ENCODE assay signal across 8 cellular contexts in genomic region chr10:97355571-97355975, GRCh38. TPM values are rescaled to one million over a fixed set of nuclear protein-coding genes. Genes with fewer than 3 reads are reported as not detected.
DNase-seq lines count a peak whose midpoint lies in the region; ATAC-seq and TF ChIP-seq lines count a peak whose summit lies in the region.

No MANE protein-coding gene starts in this region.

- no peak overlapping the region for H3K27ac ChIP-seq in DOHH2 (ENCODE audit: low read depth, low read length)
- H3K27ac ChIP-seq in PC-3 (ENCODE audit: low read length) = no peak overlapping the region

- H3K4me2 ChIP-seq in DOHH2 (ENCODE audit: low read length) = no peak overlapping the region
- H3K4me2 ChIP-seq in PC-3 (ENCODE audit: low read length) = no peak overlapping the region

- H2AFZ ChIP-seq in PC-3 (ENCODE audit: low read length) = no peak overlapping the region

- H3K36me3 ChIP-seq in DOHH2 (ENCODE audit: control insufficient read depth, low read length) (peaks cover 50% of the 10 kb centered on the region), PC-3 (ENCODE audit: low read depth, low read length) (peaks cover 21% of the 10 kb centered on the region)

- H3K27me3 ChIP-seq in DOHH2 (ENCODE audit: control insufficient read depth, low read length) (no peaks in the 10 kb centered on the region), PC-3 (ENCODE audit: low read length) (no peaks in the 10 kb centered on the region)

- ATAC-seq in PC-3 = peak; percentile 13; the same call in 1 of the 2 replicates

- CTCF ChIA-PET in PC-3 (lab: Charles Lee) = no interaction called here

- H3F3A ChIP-seq in DOHH2 (ENCODE audit: control insufficient read depth, insufficient read depth) (no peaks in the 10 kb centered on the region), PC-3 (ENCODE audit: low read length, unreplicated experiment) (no peaks in the 10 kb centered on the region)

- no peaks in the 10 kb centered on the region for H3K9me2 ChIP-seq in DOHH2 (replicated peaks; ENCODE audit: control insufficient read depth, low read length)
- H3K9me2 ChIP-seq in PC-3 (replicated peaks; ENCODE audit: low read length) = no peaks in the 10 kb centered on the region

- H4K20me1 ChIP-seq in DOHH2 (ENCODE audit: control insufficient read depth, insufficient read depth, low read depth, low read length) (no peaks in the 10 kb centered on the region), PC-3 (ENCODE audit: low read length) (no peaks in the 10 kb centered on the region)

- H3K9me3 ChIP-seq in DOHH2 (ENCODE audit: control insufficient read depth, insufficient read depth, low read length) (no peaks in the 10 kb centered on the region), PC-3 (ENCODE audit: low read length) (no peaks in the 10 kb centered on the region)

- H3K4me1 ChIP-seq in DOHH2 (ENCODE audit: control insufficient read depth, low read length) (no peaks in the 10 kb centered on the region), PC-3 (ENCODE audit: insufficient read depth, low read length) (no peaks in the 10 kb centered on the region)

- no TSS peak for BruUV-seq in PC-3 (replicated peaks; lab: Mats Ljungman, UMichigan)

- no peaks in the 10 kb centered on the region for H3K79me2 ChIP-seq in DOHH2 (ENCODE audit: control insufficient read depth, low read length)
- H3K79me2 ChIP-seq in PC-3 (ENCODE audit: low read length) = no peaks in the 10 kb centered on the region

- POLR2A ChIA-PET in PC-3 (lab: Charles Lee; ENCODE audit: unreplicated experiment) = no interaction called here

- peak; percentile 29 for TF ChIP-seq CTCF in DOHH2 (IDR thresholded peaks at IDR 0.05; ENCODE audit: low read depth, low read length, poor library complexity, severe bottlenecking)
- peak; percentile 46 for TF ChIP-seq CTCF in PC-3 (conservative IDR thresholded peaks at IDR 0.05; ENCODE audit: low read depth, low read length)
- TF ChIP-seq CTCF in fibroblast of mammary gland (conservative IDR thresholded peaks at IDR 0.05; ENCODE audit: control insufficient read depth, insufficient read depth, low read depth, low read length) = peak; percentile 28

- intact Hi-C loops in PC-3 (cut with micrococcal nuclease) = loop anchor here (2.0 kb wide), 1 partner anchor 77 kb away; no protein-coding TSS in a partner anchor

- DNase-seq in PC-3 (no peak), fibroblast of mammary gland (ENCODE audit: low read depth) (peak; percentile 17), pons (ENCODE audit: low spot score) (peak; percentile 42), GF-D8 (lab: John Stamatoyannopoulos, UW) (no peak), DMS53 treated with DMSO at 0.1 percent for 48 hours (lab: John Stamatoyannopoulos, UW; ENCODE audit: unreplicated experiment) (no peak), NCI-H1694 (lab: John Stamatoyannopoulos, UW) (no peak)
- DNase-seq in stimulated activated CD8-positive, alpha-beta memory T cell treated with anti-CD3 and anti-CD28 coated beads, Interleukin-4, amount 100 ng/mL, for 48 hours = no peak

- no peak overlapping the region for H3K9ac ChIP-seq in PC-3 (ENCODE audit: low read length)

- H3K4me3 ChIP-seq in DOHH2 (ENCODE audit: low read length) = no peak overlapping the region
- H3K4me3 ChIP-seq in PC-3 (ENCODE audit: low read length) = no peak overlapping the region
- H3K4me3 ChIP-seq in fibroblast of mammary gland (ENCODE audit: control insufficient read depth, low read depth, low read length) = no peak overlapping the region

RNA-seq across cellular contexts. Expression of gene FRAT2, which starts 21.0 kb away (rescaled TPM):
- 19.2 and 26.7 TPM in 2 replicates for total RNA-seq in PC-3 (2014; rRNA removed)

RNA-seq across cellular contexts. Expression of gene FRAT1, which starts 36.5 kb away (rescaled TPM):
- 4.1 and 4.4 TPM in 2 replicates for total RNA-seq in PC-3 (2014; rRNA removed)

RNA-seq across cellular contexts. Expression of gene RRP12, which starts 45.6 kb away (rescaled TPM):
- total RNA-seq in PC-3 (2014; rRNA removed) = 34.4 and 44.2 TPM in 2 replicates

Comparison
In these comparisons a context has a peak if more than half of its experiments do, and no peak if none do; other contexts are left out.
1. DNase-seq: peak in fibroblast of mammary gland (single experiment) and pons (single experiment); none in PC-3 (single experiment), GF-D8 (single experiment), stimulated activated CD8-positive, alpha-beta memory T cell treated with anti-CD3 and anti-CD28 coated beads, Interleukin-4, amount 100 ng/mL, for 48 hours (single experiment), DMS53 treated with DMSO at 0.1 percent for 48 hours (single experiment) and NCI-H1694 (single experiment).
2. Peak in every context shown above with its lines, with median percentiles within 50 percentile points of each other: CTCF ChIP-seq.